ENCODE assay signal across 2 cellular contexts in the genomic region with DNA sequence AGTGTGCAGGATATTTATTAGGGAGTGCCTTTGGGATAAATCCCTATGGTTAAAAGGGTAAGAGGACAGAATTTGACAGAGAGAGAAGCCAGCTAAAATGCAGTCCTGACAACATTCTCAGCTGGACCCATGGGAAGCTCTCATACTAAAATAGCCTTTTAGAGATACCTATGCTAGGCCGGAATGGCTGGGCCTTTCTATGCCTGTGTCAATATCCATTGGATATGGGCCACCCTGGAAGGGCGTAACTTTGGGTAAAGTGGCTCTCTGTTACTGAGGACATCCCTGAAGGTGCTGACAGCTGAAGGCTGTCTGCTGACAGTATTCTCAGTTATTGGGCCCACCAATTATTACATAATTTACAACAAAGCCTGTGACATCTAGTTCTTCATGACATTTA.
TF ChIP-seq lines count a peak whose summit lies in the region.

No MANE protein-coding gene starts in this region.

TF ChIP-seq in SK-N-SH treated with all-trans-retinoic acid at 6 μM for 48 hours, 23 proteins besides CTCF, POLR2A, EP300 and RAD21 (continued from another document):
- TF ChIP-seq, protein P1, sequence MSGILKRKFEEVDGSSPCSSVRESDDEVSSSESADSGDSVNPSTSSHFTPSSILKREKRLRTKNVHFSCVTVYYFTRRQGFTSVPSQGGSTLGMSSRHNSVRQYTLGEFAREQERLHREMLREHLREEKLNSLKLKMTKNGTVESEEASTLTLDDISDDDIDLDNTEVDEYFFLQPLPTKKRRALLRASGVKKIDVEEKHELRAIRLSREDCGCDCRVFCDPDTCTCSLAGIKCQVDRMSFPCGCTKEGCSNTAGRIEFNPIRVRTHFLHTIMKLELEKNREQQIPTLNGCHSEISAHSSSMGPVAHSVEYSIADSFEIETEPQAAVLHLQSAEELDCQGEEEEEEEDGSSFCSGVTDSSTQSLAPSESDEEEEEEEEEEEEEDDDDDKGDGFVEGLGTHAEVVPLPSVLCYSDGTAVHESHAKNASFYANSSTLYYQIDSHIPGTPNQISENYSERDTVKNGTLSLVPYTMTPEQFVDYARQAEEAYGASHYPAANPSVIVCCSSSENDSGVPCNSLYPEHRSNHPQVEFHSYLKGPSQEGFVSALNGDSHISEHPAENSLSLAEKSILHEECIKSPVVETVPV (CRISPR knock-in tag; IDR thresholded peaks at IDR 0.05) = no peak
- no peak for TF ChIP-seq ARNTL (CRISPR knock-in tag; IDR thresholded peaks at IDR 0.05; ENCODE audit: borderline replicate concordance, low read depth)
- TF ChIP-seq TCF4 (CRISPR knock-in tag; IDR thresholded peaks at IDR 0.05; ENCODE audit: borderline replicate concordance) = no peak
- no peak for TF ChIP-seq ZC3H10 (CRISPR knock-in tag; IDR thresholded peaks at IDR 0.05)
- TF ChIP-seq ZNF8 (CRISPR knock-in tag; IDR thresholded peaks at IDR 0.05) = no peak
- no peak for TF ChIP-seq RARB (CRISPR knock-in tag; IDR thresholded peaks at IDR 0.05)
- no peak for TF ChIP-seq ZNF70 (CRISPR knock-in tag; IDR thresholded peaks at IDR 0.05)
- TF ChIP-seq BACH2 (CRISPR knock-in tag; IDR thresholded peaks at IDR 0.05; ENCODE audit: borderline replicate concordance) = no peak
- no peak for TF ChIP-seq TOX (CRISPR knock-in tag; IDR thresholded peaks at IDR 0.05; ENCODE audit: borderline replicate concordance)
- no peak for TF ChIP-seq ZFP3 (CRISPR knock-in tag; IDR thresholded peaks at IDR 0.05)
- TF ChIP-seq, protein P2, sequence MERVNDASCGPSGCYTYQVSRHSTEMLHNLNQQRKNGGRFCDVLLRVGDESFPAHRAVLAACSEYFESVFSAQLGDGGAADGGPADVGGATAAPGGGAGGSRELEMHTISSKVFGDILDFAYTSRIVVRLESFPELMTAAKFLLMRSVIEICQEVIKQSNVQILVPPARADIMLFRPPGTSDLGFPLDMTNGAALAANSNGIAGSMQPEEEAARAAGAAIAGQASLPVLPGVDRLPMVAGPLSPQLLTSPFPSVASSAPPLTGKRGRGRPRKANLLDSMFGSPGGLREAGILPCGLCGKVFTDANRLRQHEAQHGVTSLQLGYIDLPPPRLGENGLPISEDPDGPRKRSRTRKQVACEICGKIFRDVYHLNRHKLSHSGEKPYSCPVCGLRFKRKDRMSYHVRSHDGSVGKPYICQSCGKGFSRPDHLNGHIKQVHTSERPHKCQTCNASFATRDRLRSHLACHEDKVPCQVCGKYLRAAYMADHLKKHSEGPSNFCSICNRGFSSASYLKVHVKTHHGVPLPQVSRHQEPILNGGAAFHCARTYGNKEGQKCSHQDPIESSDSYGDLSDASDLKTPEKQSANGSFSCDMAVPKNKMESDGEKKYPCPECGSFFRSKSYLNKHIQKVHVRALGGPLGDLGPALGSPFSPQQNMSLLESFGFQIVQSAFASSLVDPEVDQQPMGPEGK (CRISPR knock-in tag; IDR thresholded peaks at IDR 0.05; ENCODE audit: borderline replicate concordance) = no peak
- no peak for TF ChIP-seq CSDC2 (CRISPR knock-in tag; IDR thresholded peaks at IDR 0.05)
- TF ChIP-seq ZNF565 (CRISPR knock-in tag; conservative IDR thresholded peaks at IDR 0.05; ENCODE audit: low read depth) = no peak

TF ChIP-seq in SK-N-SH, 30 proteins besides CTCF, POLR2A, EP300 and RAD21 (continued from another document):
- TF ChIP-seq, protein P3, sequence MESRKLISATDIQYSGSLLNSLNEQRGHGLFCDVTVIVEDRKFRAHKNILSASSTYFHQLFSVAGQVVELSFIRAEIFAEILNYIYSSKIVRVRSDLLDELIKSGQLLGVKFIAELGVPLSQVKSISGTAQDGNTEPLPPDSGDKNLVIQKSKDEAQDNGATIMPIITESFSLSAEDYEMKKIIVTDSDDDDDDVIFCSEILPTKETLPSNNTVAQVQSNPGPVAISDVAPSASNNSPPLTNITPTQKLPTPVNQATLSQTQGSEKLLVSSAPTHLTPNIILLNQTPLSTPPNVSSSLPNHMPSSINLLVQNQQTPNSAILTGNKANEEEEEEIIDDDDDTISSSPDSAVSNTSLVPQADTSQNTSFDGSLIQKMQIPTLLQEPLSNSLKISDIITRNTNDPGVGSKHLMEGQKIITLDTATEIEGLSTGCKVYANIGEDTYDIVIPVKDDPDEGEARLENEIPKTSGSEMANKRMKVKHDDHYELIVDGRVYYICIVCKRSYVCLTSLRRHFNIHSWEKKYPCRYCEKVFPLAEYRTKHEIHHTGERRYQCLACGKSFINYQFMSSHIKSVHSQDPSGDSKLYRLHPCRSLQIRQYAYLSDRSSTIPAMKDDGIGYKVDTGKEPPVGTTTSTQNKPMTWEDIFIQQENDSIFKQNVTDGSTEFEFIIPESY (IDR thresholded peaks at IDR 0.05; ENCODE audit: borderline replicate concordance, low read depth) = no peak
- TF ChIP-seq ELF1 (IDR thresholded peaks at IDR 0.05) (no peak), EZH2phosphoT487 (IDR thresholded peaks at IDR 0.05; ENCODE audit: borderline replicate concordance, low read depth) (no peak), FOXJ3 (CRISPR knock-in tag; IDR thresholded peaks at IDR 0.05) (no peak), TCF12 (IDR thresholded peaks at IDR 0.05) (no peak), YY1 (IDR thresholded peaks at IDR 0.05; ENCODE audit: low read depth) (no peak), SIN3A (IDR thresholded peaks at IDR 0.05; ENCODE audit: borderline replicate concordance, low read depth, low read length) (no peak)
- TF ChIP-seq, protein P4, sequence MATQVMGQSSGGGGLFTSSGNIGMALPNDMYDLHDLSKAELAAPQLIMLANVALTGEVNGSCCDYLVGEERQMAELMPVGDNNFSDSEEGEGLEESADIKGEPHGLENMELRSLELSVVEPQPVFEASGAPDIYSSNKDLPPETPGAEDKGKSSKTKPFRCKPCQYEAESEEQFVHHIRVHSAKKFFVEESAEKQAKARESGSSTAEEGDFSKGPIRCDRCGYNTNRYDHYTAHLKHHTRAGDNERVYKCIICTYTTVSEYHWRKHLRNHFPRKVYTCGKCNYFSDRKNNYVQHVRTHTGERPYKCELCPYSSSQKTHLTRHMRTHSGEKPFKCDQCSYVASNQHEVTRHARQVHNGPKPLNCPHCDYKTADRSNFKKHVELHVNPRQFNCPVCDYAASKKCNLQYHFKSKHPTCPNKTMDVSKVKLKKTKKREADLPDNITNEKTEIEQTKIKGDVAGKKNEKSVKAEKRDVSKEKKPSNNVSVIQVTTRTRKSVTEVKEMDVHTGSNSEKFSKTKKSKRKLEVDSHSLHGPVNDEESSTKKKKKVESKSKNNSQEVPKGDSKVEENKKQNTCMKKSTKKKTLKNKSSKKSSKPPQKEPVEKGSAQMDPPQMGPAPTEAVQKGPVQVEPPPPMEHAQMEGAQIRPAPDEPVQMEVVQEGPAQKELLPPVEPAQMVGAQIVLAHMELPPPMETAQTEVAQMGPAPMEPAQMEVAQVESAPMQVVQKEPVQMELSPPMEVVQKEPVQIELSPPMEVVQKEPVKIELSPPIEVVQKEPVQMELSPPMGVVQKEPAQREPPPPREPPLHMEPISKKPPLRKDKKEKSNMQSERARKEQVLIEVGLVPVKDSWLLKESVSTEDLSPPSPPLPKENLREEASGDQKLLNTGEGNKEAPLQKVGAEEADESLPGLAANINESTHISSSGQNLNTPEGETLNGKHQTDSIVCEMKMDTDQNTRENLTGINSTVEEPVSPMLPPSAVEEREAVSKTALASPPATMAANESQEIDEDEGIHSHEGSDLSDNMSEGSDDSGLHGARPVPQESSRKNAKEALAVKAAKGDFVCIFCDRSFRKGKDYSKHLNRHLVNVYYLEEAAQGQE (IDR thresholded peaks at IDR 0.05; ENCODE audit: low read depth, low read length) = no peak
- TF ChIP-seq, protein P5, sequence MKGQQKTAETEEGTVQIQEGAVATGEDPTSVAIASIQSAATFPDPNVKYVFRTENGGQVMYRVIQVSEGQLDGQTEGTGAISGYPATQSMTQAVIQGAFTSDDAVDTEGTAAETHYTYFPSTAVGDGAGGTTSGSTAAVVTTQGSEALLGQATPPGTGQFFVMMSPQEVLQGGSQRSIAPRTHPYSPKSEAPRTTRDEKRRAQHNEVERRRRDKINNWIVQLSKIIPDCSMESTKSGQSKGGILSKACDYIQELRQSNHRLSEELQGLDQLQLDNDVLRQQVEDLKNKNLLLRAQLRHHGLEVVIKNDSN (IDR thresholded peaks at IDR 0.05; ENCODE audit: borderline replicate concordance, low read depth) = no peak
TF ChIP-seq in SK-N-SH: peak in this region for 0.
